ENCODE assay signal across 7 cellular contexts in the genomic region with DNA sequence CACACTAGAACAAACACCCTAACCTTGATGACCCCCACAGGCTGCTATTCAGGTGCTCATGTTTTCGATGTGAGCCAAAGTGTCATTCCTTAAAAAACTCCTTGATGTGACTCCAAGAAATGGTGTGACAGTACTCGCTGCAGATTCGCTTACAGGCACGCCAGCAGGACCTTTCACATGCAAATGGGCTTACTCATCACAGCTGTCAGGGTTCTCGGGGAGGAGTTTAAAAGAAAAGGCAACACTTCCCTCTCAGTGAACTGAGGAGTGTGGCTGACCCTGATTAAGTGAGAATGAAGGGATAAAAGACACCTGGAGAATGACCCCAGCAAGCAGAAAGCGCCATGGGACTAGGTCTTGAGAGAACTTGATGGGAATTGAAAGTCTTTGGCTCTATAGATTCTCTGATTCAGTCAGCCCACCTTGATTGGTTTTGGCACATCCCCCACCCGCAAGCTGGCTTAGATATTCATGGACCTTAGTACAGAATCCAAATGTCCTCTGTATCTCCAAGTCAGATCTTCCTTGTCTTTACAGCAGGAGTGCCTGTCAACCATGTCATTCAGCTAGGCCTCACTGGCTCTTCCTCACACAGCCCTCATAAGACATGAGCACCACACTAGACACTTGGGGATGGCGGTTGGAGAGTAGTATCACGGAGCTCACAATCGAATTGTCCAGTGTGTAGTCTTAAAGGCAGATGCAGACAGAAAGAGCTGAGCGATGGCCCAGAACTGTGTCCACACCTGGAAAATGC.
DNase-seq lines count a peak whose midpoint lies in the region; ATAC-seq, FAIRE-seq and TF ChIP-seq lines count a peak whose summit lies in the region.

No MANE protein-coding gene starts in this region.

- in situ Hi-C loops in K562 (cut with MboI): no loop called here

- H3K27ac ChIP-seq in K562 (ENCODE audit: extremely low read depth, low read depth, low read length): peak overlapping the region; percentile 60
- H3K27ac ChIP-seq in testis: no peak overlapping the region

- POLR2A ChIA-PET in K562 (lab: Yijun Ruan, JAX): interaction anchor here (1.1 to 2.7 kb wide), 2 partner anchors 11 kb away, joined by 3 to 6 read pairs; no protein-coding TSS in a partner anchor

- BruUV-seq in K562 (replicated peaks; lab: Mats Ljungman, UMichigan): no TSS peak

- intact Hi-C loops in K562 (cut with micrococcal nuclease) (no loop called here), testis (cut with DNase I; ENCODE audit: low total_unique reads) (no loop called here)

- no peak overlapping the region for H2AFZ ChIP-seq in K562 (ENCODE audit: low read depth, low read length)

- H3K36me3 Mint-ChIP-seq in natural killer cell treated with Interleukin-12 subunit alpha and Interleukin-12 subunit beta and Interleukin-15 and Interleukin-18, amount 100 ng/mL, for 72 hours: no peaks in the 10 kb centered on the region

- peak overlapping the region; percentile 6 for H3K4me3 Mint-ChIP-seq in natural killer cell treated with Interleukin-12 subunit alpha and Interleukin-12 subunit beta and Interleukin-15 and Interleukin-18, amount 100 ng/mL, for 72 hours

- no peaks in the 10 kb centered on the region for H3K79me2 ChIP-seq in K562 (ENCODE audit: control insufficient read depth, insufficient read depth, low read length)

- no peak for TF ChIP-seq EP300 in K562 (IDR thresholded peaks at IDR 0.05; ENCODE audit: low read length)

- 36% methylated on average over 11 of the region's 11 CpGs for WGBS in K562 (ENCODE audit: insufficient coverage, low coverage, missing lambda C conversion rate)
- WGBS in testis, 2 donors: 92 to 93% methylated on average over 11 of the region's 11 CpGs

- FAIRE-seq in K562 (lab: Jason Lieb, UNC): peak; percentile 83

- no peaks in the 10 kb centered on the region for H3K36me3 ChIP-seq in K562 (ENCODE audit: control insufficient read depth, insufficient read depth, low read length)
- H3K36me3 ChIP-seq in testis (ENCODE audit: low read depth, missing control alignments): no peaks in the 10 kb centered on the region

- CTCF ChIA-PET in K562 (lab: Yijun Ruan, JAX; ENCODE audit: low intra/inter-chr PET ratio): interaction anchor here (0.6 kb wide), 1 partner anchor 106 kb away, joined by 3 read pairs; no protein-coding TSS in a partner anchor

- ATAC-seq in GM18511 (IDR thresholded peaks at IDR 0.05; ENCODE audit: unreplicated experiment): peak; percentile 52
- ATAC-seq in HG03432 (IDR thresholded peaks at IDR 0.05; ENCODE audit: unreplicated experiment): peak; percentile 67
- peak; percentile 91 for ATAC-seq in K562
- no peak for ATAC-seq in natural killer cell treated with Interleukin-12 subunit alpha and Interleukin-12 subunit beta and Interleukin-15 and Interleukin-18, amount 100 ng/mL, for 72 hours
- ATAC-seq in HG03025 (IDR thresholded peaks at IDR 0.05; ENCODE audit: low FRiP score, unreplicated experiment): no peak

- H3K4me1 Mint-ChIP-seq in natural killer cell treated with Interleukin-12 subunit alpha and Interleukin-12 subunit beta and Interleukin-15 and Interleukin-18, amount 100 ng/mL, for 72 hours (ENCODE audit: low read depth in 2 of 2): peaks cover 22 to 24% of the 10 kb centered on the region in 2 donors

- no peak for TF ChIP-seq CTCF in K562 (IDR thresholded peaks at IDR 0.05 in 2 of 3, conservative IDR thresholded peaks at IDR 0.05 in 1 of 3; ENCODE audit: insufficient read depth in 2 of 3, low read depth in 1 of 3, low read length in 3 of 3)
- TF ChIP-seq CTCF in testis (IDR thresholded peaks at IDR 0.05): no peak

- H3K27me3 Mint-ChIP-seq in natural killer cell treated with Interleukin-12 subunit alpha and Interleukin-12 subunit beta and Interleukin-15 and Interleukin-18, amount 100 ng/mL, for 72 hours: no peaks in the 10 kb centered on the region

- TF ChIP-seq POLR2A in K562 (conservative IDR thresholded peaks at IDR 0.05): no peak
- no peak for TF ChIP-seq POLR2A in testis (IDR thresholded peaks at IDR 0.05)

- TF ChIP-seq RAD21 in K562 (CRISPR knock-in tag; conservative IDR thresholded peaks at IDR 0.05 in 1 of 2, IDR thresholded peaks at IDR 0.05 in 1 of 2): no peak

- H3K27ac Mint-ChIP-seq in natural killer cell treated with Interleukin-12 subunit alpha and Interleukin-12 subunit beta and Interleukin-15 and Interleukin-18, amount 100 ng/mL, for 72 hours: peak overlapping the region; percentile 55 to 92

- H3K4me1 ChIP-seq in K562 (replicated peaks in 1 of 2; ENCODE audit: control insufficient read depth in 2 of 2, insufficient read depth in 2 of 2, low read length in 2 of 2) (peaks cover 9 to 21% of the 10 kb centered on the region in 2 experiments; a peak in 3 of 5 replicates), testis (no peaks in the 10 kb centered on the region)

- H3K9me3 Mint-ChIP-seq in natural killer cell treated with Interleukin-12 subunit alpha and Interleukin-12 subunit beta and Interleukin-15 and Interleukin-18, amount 100 ng/mL, for 72 hours: no peaks in the 10 kb centered on the region

- H4K20me1 ChIP-seq in K562 (replicated peaks; ENCODE audit: control insufficient read depth, insufficient read depth, low read length): no peaks in the 10 kb centered on the region

- no peak overlapping the region for H3K4me3 ChIP-seq in K562
- H3K4me3 ChIP-seq in testis: no peak overlapping the region

- peak overlapping the region in 1 of 2 experiments; percentile 48; a peak in 1 of 4 replicates for H3K9ac ChIP-seq in K562 (ENCODE audit: insufficient read depth in 1 of 2, low read depth in 2 of 2, low read length in 2 of 2)

- DNase-seq in K562 (ENCODE audit: extremely low read depth in 1 of 4, low spot score in 3 of 4) (peak in 2 of 4 experiments; percentile 29 to 62), testis (no peak), NCI-H1417 treated with DMSO at 0.1 percent for 48 hours (lab: John Stamatoyannopoulos, UW) (no peak)
- no peak for DNase-seq in natural killer cell treated with Interleukin-12 subunit alpha and Interleukin-12 subunit beta and Interleukin-15 and Interleukin-18, amount 100 ng/mL, for 72 hours (ENCODE audit: low spot score)

- H3K9me3 ChIP-seq in K562 (replicated peaks; ENCODE audit: control insufficient read depth, insufficient read depth, low read depth, low read length) (no peaks in the 10 kb centered on the region), testis (no peaks in the 10 kb centered on the region)

- H3K4me2 ChIP-seq in K562 (ENCODE audit: insufficient read depth, low read length): peak overlapping the region; percentile 4; the same call in 1 of the 2 replicates

- peaks cover 5% of the 10 kb centered on the region for H3K9me1 ChIP-seq in K562 (ENCODE audit: control insufficient read depth, insufficient read depth, low read length)

- no peaks in the 10 kb centered on the region for H3K27me3 ChIP-seq in K562 (ENCODE audit: control insufficient read depth in 2 of 2, insufficient read depth in 2 of 2, low read length in 2 of 2)
- H3K27me3 ChIP-seq in testis: no peaks in the 10 kb centered on the region

TF ChIP-seq in K562, 482 proteins besides CTCF, POLR2A, EP300 and RAD21 (continues in another document):
- TF ChIP-seq, protein P1, sequence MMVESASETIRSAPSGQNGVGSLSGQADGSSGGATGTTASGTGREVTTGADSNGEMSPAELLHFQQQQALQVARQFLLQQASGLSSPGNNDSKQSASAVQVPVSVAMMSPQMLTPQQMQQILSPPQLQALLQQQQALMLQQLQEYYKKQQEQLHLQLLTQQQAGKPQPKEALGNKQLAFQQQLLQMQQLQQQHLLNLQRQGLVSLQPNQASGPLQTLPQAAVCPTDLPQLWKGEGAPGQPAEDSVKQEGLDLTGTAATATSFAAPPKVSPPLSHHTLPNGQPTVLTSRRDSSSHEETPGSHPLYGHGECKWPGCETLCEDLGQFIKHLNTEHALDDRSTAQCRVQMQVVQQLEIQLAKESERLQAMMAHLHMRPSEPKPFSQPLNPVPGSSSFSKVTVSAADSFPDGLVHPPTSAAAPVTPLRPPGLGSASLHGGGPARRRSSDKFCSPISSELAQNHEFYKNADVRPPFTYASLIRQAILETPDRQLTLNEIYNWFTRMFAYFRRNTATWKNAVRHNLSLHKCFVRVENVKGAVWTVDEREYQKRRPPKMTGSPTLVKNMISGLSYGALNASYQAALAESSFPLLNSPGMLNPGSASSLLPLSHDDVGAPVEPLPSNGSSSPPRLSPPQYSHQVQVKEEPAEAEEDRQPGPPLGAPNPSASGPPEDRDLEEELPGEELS (CRISPR knock-in tag; IDR thresholded peaks at IDR 0.05; ENCODE audit: borderline replicate concordance): no peak
- TF ChIP-seq, protein P2, sequence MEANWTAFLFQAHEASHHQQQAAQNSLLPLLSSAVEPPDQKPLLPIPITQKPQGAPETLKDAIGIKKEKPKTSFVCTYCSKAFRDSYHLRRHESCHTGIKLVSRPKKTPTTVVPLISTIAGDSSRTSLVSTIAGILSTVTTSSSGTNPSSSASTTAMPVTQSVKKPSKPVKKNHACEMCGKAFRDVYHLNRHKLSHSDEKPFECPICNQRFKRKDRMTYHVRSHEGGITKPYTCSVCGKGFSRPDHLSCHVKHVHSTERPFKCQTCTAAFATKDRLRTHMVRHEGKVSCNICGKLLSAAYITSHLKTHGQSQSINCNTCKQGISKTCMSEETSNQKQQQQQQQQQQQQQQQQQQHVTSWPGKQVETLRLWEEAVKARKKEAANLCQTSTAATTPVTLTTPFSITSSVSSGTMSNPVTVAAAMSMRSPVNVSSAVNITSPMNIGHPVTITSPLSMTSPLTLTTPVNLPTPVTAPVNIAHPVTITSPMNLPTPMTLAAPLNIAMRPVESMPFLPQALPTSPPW (CRISPR knock-in tag; IDR thresholded peaks at IDR 0.05): no peak
- TF ChIP-seq, protein P3, sequence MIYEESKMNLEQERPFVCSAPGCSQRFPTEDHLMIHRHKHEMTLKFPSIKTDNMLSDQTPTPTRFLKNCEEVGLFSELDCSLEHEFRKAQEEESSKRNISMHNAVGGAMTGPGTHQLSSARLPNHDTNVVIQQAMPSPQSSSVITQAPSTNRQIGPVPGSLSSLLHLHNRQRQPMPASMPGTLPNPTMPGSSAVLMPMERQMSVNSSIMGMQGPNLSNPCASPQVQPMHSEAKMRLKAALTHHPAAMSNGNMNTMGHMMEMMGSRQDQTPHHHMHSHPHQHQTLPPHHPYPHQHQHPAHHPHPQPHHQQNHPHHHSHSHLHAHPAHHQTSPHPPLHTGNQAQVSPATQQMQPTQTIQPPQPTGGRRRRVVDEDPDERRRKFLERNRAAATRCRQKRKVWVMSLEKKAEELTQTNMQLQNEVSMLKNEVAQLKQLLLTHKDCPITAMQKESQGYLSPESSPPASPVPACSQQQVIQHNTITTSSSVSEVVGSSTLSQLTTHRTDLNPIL (CRISPR knock-in tag; IDR thresholded peaks at IDR 0.05): no peak

Comparison
In these comparisons a context has a peak if more than half of its experiments do, and no peak if none do; other contexts are left out.
1. ATAC-seq: peak in GM18511 (single experiment), HG03432 (single experiment) and K562 (single experiment); none in natural killer cell treated with Interleukin-12 subunit alpha and Interleukin-12 subunit beta and Interleukin-15 and Interleukin-18, amount 100 ng/mL, for 72 hours (0 of 2) and HG03025 (single experiment).